Comparison of ENCODE assay signal across 10 cellular contexts in the genomic region with DNA sequence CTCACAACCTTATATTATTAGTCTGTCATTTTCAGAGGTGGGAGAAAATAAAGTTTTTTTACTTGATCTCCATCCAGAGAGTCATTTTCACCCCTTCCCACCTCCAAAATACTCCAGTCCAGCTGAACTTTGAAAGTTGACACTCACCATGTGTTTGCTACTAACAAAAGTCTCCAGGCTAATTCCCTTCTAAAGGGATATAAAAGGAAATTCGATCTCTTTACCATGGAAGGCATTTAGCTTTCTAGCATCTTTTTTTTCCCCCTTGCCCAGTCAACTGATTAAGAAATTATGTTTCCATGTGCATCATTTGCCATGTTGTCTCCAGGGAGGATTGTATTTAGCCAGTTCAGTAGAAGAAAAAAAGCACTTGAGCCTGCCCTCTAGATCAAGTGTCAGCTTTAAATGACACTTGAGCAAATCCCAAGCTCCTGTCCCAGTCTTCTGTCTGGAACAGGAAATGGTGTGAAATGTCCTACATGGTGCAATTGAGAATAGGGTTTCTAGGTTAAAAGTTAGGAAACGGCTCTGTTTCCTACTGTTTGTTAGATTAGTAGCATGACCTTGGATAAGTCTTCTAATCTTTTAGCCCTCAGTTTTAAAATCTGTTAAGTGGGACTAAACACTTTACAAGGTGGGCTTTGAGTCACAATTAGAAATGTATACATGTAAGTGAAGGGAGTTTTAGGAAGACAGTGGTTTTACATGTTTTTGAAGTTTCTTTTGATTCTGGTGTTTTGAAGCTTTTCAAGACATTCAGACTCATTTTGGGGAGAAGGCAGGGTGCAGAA.
DNase-seq lines count a peak whose midpoint lies in the region; ATAC-seq lines count a peak whose summit lies in the region.
"Had no signal": no experiment of that assay in that cellular context is flagged by ENCODE, and none has a peak within 500 bp of the region (broad histone marks: within the 10 kb centered on the region; RNA-seq: fewer than 3 reads in every experiment).

No MANE protein-coding gene starts in this region.

- peaks cover 39% of the 10 kb centered on the region for H3K4me1 Mint-ChIP-seq in activated T-helper 2 cell treated with anti-CD3 and anti-CD28 coated beads, Interferon-gamma antibody, Interleukin-2, Interleukin-4, amounts not matched to agents 10 μg/mL and 5 μg/mL and 100 μg/mL, durations not matched to agents 14 hours and 24 hours and 36 hours (ENCODE audit: low read depth)

- intact Hi-C loops in activated T-helper 2 cell treated with anti-CD3 and anti-CD28 coated beads, Interferon-gamma antibody, Interleukin-2, Interleukin-4, amounts not matched to agents 10 μg/mL and 5 μg/mL and 100 μg/mL, durations not matched to agents 14 hours and 24 hours and 36 hours (cut with micrococcal nuclease), result no loop called here

- DNase-seq in DMS 273 treated with DMSO at 0.1 percent for 48 hours (lab: John Stamatoyannopoulos, UW) (peak; percentile 37), NCI-H1105 treated with DMSO at 0.1 percent for 48 hours (lab: John Stamatoyannopoulos, UW) (peak; percentile 85), myocyte (ENCODE audit: low read depth) (peak; percentile 85), COR-L47 (lab: John Stamatoyannopoulos, UW) (no peak), iPS-NIHi7 (ENCODE audit: extremely low spot score) (no peak)
- no peak for DNase-seq in activated T-helper 2 cell treated with anti-CD3 and anti-CD28 coated beads, Interferon-gamma antibody, Interleukin-2, Interleukin-4, amounts not matched to agents 10 μg/mL and 5 μg/mL and 100 μg/mL, durations not matched to agents 14 hours and 24 hours and 36 hours (ENCODE audit: low spot score)
- DNase-seq: activated T-cell treated with anti-CD3 and anti-CD28 coated beads, Interleukin-2, amount 50 U/mL, for 4 hours; nucleus accumbens had no signal

- peak overlapping the region; percentile 9 for H3K27ac Mint-ChIP-seq in activated T-helper 2 cell treated with anti-CD3 and anti-CD28 coated beads, Interferon-gamma antibody, Interleukin-2, Interleukin-4, amounts not matched to agents 10 μg/mL and 5 μg/mL and 100 μg/mL, durations not matched to agents 14 hours and 24 hours and 36 hours

- no peak for ATAC-seq in HG03521 (IDR thresholded peaks at IDR 0.05; ENCODE audit: unreplicated experiment)
- ATAC-seq in GM21367 (IDR thresholded peaks at IDR 0.05; ENCODE audit: unreplicated experiment), result no peak
- ATAC-seq: activated T-cell treated with anti-CD3 and anti-CD28 coated beads, Interleukin-2, amount 50 U/mL, for 4 hours had no signal

- H3K27me3 Mint-ChIP-seq in activated T-helper 2 cell treated with anti-CD3 and anti-CD28 coated beads, Interferon-gamma antibody, Interleukin-2, Interleukin-4, amounts not matched to agents 10 μg/mL and 5 μg/mL and 100 μg/mL, durations not matched to agents 14 hours and 24 hours and 36 hours (ENCODE audit: low read depth), result no peaks in the 10 kb centered on the region

- H3K36me3 Mint-ChIP-seq in activated T-helper 2 cell treated with anti-CD3 and anti-CD28 coated beads, Interferon-gamma antibody, Interleukin-2, Interleukin-4, amounts not matched to agents 10 μg/mL and 5 μg/mL and 100 μg/mL, durations not matched to agents 14 hours and 24 hours and 36 hours (ENCODE audit: low read depth), result peaks cover 61% of the 10 kb centered on the region

- no peaks in the 10 kb centered on the region for H3K9me3 Mint-ChIP-seq in activated T-helper 2 cell treated with anti-CD3 and anti-CD28 coated beads, Interferon-gamma antibody, Interleukin-2, Interleukin-4, amounts not matched to agents 10 μg/mL and 5 μg/mL and 100 μg/mL, durations not matched to agents 14 hours and 24 hours and 36 hours
- H3K9me3 Mint-ChIP-seq: activated T-cell treated with anti-CD3 and anti-CD28 coated beads, Interleukin-2, amount 50 U/mL, for 4 hours had no signal

- no peak overlapping the region for H3K4me3 Mint-ChIP-seq in activated T-helper 2 cell treated with anti-CD3 and anti-CD28 coated beads, Interferon-gamma antibody, Interleukin-2, Interleukin-4, amounts not matched to agents 10 μg/mL and 5 μg/mL and 100 μg/mL, durations not matched to agents 14 hours and 24 hours and 36 hours (ENCODE audit: low read depth)
- H3K4me3 Mint-ChIP-seq: activated T-cell treated with anti-CD3 and anti-CD28 coated beads, Interleukin-2, amount 50 U/mL, for 4 hours had no signal

Comparison
In these comparisons a context has a peak if more than half of its experiments do, and no peak if none do; other contexts are left out.
1. DNase-seq: peak in DMS 273 treated with DMSO at 0.1 percent for 48 hours (single experiment), NCI-H1105 treated with DMSO at 0.1 percent for 48 hours (single experiment) and myocyte (single experiment); none in activated T-helper 2 cell treated with anti-CD3 and anti-CD28 coated beads, Interferon-gamma antibody, Interleukin-2, Interleukin-4, amounts not matched to agents 10 μg/mL and 5 μg/mL and 100 μg/mL, durations not matched to agents 14 hours and 24 hours and 36 hours (single experiment), COR-L47 (single experiment) and iPS-NIHi7 (single experiment).